In genomic region chr6:36029464-36029863, GRCh38 we compare ENCODE assay signal across 9 cellular contexts. TPM values are rescaled to one million over a fixed set of nuclear protein-coding genes. Genes with fewer than 3 reads are reported as not detected.
DNase-seq lines count a peak whose midpoint lies in the region; ATAC-seq and TF ChIP-seq lines count a peak whose summit lies in the region.
"Had no signal": no experiment of that assay in that cellular context is flagged by ENCODE, and none has a peak within 500 bp of the region (broad histone marks: within the 10 kb centered on the region; RNA-seq: fewer than 3 reads in every experiment).

No MANE protein-coding gene starts in this region.

- TF ChIP-seq EP300 in Ishikawa (IDR thresholded peaks at IDR 0.05; ENCODE audit: borderline replicate concordance), result no peak
- peak in 1 of 2 donors; percentile 67 for TF ChIP-seq EP300 in tibial nerve (IDR thresholded peaks at IDR 0.05)

- no peak for ATAC-seq in HG02588 (IDR thresholded peaks at IDR 0.05; ENCODE audit: unreplicated experiment)

- peak; percentile 66 for DNase-seq in CD1c-positive myeloid dendritic cell (ENCODE audit: extremely low spot score)
- no peak for DNase-seq in activated naive CD8-positive, alpha-beta T cell treated with anti-CD3 and anti-CD28 coated beads for 36 hours
- peak; percentile 16 for DNase-seq in kidney tubule cell (ENCODE audit: low spot score)
- DNase-seq in tibial nerve (ENCODE audit: low spot score in 2 of 2), result no peak
- DNase-seq in NCI-H82 treated with DMSO at 0.1 percent for 48 hours (lab: John Stamatoyannopoulos, UW; ENCODE audit: unreplicated experiment), result no peak
- no peak for DNase-seq in occipital lobe (lab: John Stamatoyannopoulos, UW)

- no peaks in the 10 kb centered on the region for H3K36me3 ChIP-seq in tibial nerve

- peaks cover 42% of the 10 kb centered on the region for H3K4me1 Mint-ChIP-seq in activated naive CD8-positive, alpha-beta T cell treated with anti-CD3 and anti-CD28 coated beads for 36 hours

- H3K4me1 ChIP-seq in tibial nerve, result peaks cover 6 to 57% (median 36%) of the 10 kb centered on the region in 4 donors

- H3K27me3 Mint-ChIP-seq in activated naive CD8-positive, alpha-beta T cell treated with anti-CD3 and anti-CD28 coated beads for 36 hours, result peaks cover 23% of the 10 kb centered on the region

- no peaks in the 10 kb centered on the region for H3K9me3 ChIP-seq in tibial nerve

- peaks cover 17% of the 10 kb centered on the region for H3K36me3 Mint-ChIP-seq in activated naive CD8-positive, alpha-beta T cell treated with anti-CD3 and anti-CD28 coated beads for 36 hours

- peak overlapping the region; percentile 90 for H3K4me3 Mint-ChIP-seq in activated naive CD8-positive, alpha-beta T cell treated with anti-CD3 and anti-CD28 coated beads for 36 hours

- H3K27me3 ChIP-seq in tibial nerve, result peaks cover 0 to 5% of the 10 kb centered on the region in 2 donors

- H3K27ac ChIP-seq in tibial nerve, result peak overlapping the region; percentile 45 to 96 (median 90)

- H3K27ac Mint-ChIP-seq in activated naive CD8-positive, alpha-beta T cell treated with anti-CD3 and anti-CD28 coated beads for 36 hours, result peak overlapping the region; percentile 96

- no peak for TF ChIP-seq RAD21 in Ishikawa (IDR thresholded peaks at IDR 0.05; ENCODE audit: low read depth)

- H3K9me3 Mint-ChIP-seq in activated naive CD8-positive, alpha-beta T cell treated with anti-CD3 and anti-CD28 coated beads for 36 hours, result no peaks in the 10 kb centered on the region

- peak overlapping the region; percentile 76 to 100 (median 86) for H3K4me3 ChIP-seq in tibial nerve

- no peak for TF ChIP-seq CTCF in tibial nerve (IDR thresholded peaks at IDR 0.05)

- TF ChIP-seq POLR2A in tibial nerve (IDR thresholded peaks at IDR 0.05), result no peak

- 11 to 13% methylated on average over 6 of the region's 6 CpGs for WGBS in tibial nerve, 2 donors

TF ChIP-seq in Ishikawa, 13 proteins besides CTCF, POLR2A, EP300 and RAD21:
- TF ChIP-seq CEBPB (IDR thresholded peaks at IDR 0.05) (peak; percentile 97), REST (IDR thresholded peaks at IDR 0.05; ENCODE audit: low read depth) (no peak)
TF ChIP-seq in Ishikawa: peak in this region for 1.

RNA-seq across cellular contexts. Expression of gene MAPK14, which starts 1.9 kb away (rescaled TPM):
- total RNA-seq in activated naive CD8-positive, alpha-beta T cell treated with anti-CD3 and anti-CD28 coated beads for 36 hours, result 10 to 100 TPM; 40.7 TPM
- total RNA-seq in tibial nerve (10 to 100 TPM; 73.5 to 88.1 (median 83.2) TPM), occipital lobe (56.1 TPM)

RNA-seq across cellular contexts. Expression of gene SLC26A8, which starts 5.0 kb away (rescaled TPM):
- under 1 TPM in 1 of 2 experiments, not detected in 1; 0.06 TPM for total RNA-seq in activated naive CD8-positive, alpha-beta T cell treated with anti-CD3 and anti-CD28 coated beads for 36 hours
- 1 to 10 TPM in 1 of 4 donors, under 1 TPM in 1, not detected in 2; 0.30 to 1.1 TPM for total RNA-seq in tibial nerve
- 5.3 TPM for total RNA-seq in occipital lobe
- total RNA-seq: T-helper 2 cell treated with Interferon-gamma antibody and Interleukin-4, amounts not matched to agents 100 ng/mL and 5 ng/mL, for 36 hours had no signal

Comparison
In these comparisons a context has a peak if more than half of its experiments do, and no peak if none do; other contexts are left out.
1. DNase-seq: peak in CD1c-positive myeloid dendritic cell (single experiment) and kidney tubule cell (single experiment); none in activated naive CD8-positive, alpha-beta T cell treated with anti-CD3 and anti-CD28 coated beads for 36 hours (single experiment), tibial nerve (0 of 2), NCI-H82 treated with DMSO at 0.1 percent for 48 hours (single experiment) and occipital lobe (single experiment).